In genomic region chr17:82333279-82334171, GRCh38 we compare ENCODE assay signal across 8 cellular contexts.
A peak's percentile ranks its signal among the peaks of the same experiment; 100 is the strongest.
DNase-seq lines count a peak whose midpoint lies in the region; ATAC-seq and TF ChIP-seq lines count a peak whose summit lies in the region.

Gene SECTM1, minus strand, starts transcription at chr17:82333766. Its CDS starts 6,526 bp downstream, at chr17:82327240.

- no peak for ATAC-seq in HG03196 (IDR thresholded peaks at IDR 0.05; ENCODE audit: unreplicated experiment)

- H3K27me3 Mint-ChIP-seq in stimulated activated naive CD8-positive, alpha-beta T cell treated with anti-CD3 and anti-CD28 coated beads, Interleukin-15, Interleukin-2, amounts not matched to agents 100 ng/mL and 50 ng/mL, for 24 hours = peaks cover 5% of the 10 kb centered on the region

- H3K4me3 ChIP-seq in AG04449 (ENCODE audit: low read depth, low read length) (peak within 1 kb of the TSS; percentile 59), astrocyte of the cerebellum (ENCODE audit: low read depth, low read length) (peak within 1 kb of the TSS; percentile 44)

- POLR2A ChIA-PET in AG04449 (lab: Yijun Ruan, JAX) = interaction anchor here (1.4 kb wide), 1 partner anchor 41 kb away, joined by 3 read pairs; no protein-coding TSS in a partner anchor

- peaks cover 31% of the 10 kb centered on the region for H3K4me1 Mint-ChIP-seq in stimulated activated naive CD8-positive, alpha-beta T cell treated with anti-CD3 and anti-CD28 coated beads, Interleukin-15, Interleukin-2, amounts not matched to agents 100 ng/mL and 50 ng/mL, for 24 hours (ENCODE audit: low read depth)

- H3K9me3 Mint-ChIP-seq in stimulated activated naive CD8-positive, alpha-beta T cell treated with anti-CD3 and anti-CD28 coated beads, Interleukin-15, Interleukin-2, amounts not matched to agents 100 ng/mL and 50 ng/mL, for 24 hours = no peaks in the 10 kb centered on the region

- in situ Hi-C loops in astrocyte of the cerebellum (cut with HindIII; ENCODE audit: low sequenced_read_pairs) = no loop called here

- H3K27ac Mint-ChIP-seq in stimulated activated naive CD8-positive, alpha-beta T cell treated with anti-CD3 and anti-CD28 coated beads, Interleukin-15, Interleukin-2, amounts not matched to agents 100 ng/mL and 50 ng/mL, for 24 hours = no peak within 1 kb of the TSS

- peak within 1 kb of the TSS; percentile 79 for H3K4me3 Mint-ChIP-seq in stimulated activated naive CD8-positive, alpha-beta T cell treated with anti-CD3 and anti-CD28 coated beads, Interleukin-15, Interleukin-2, amounts not matched to agents 100 ng/mL and 50 ng/mL, for 24 hours

- DNase-seq in AG04449 (ENCODE audit: low read depth, low spot score) (no peak), astrocyte of the cerebellum (ENCODE audit: low read depth) (no peak), iPS-NIHi11 (ENCODE audit: low spot score) (peak; percentile 68), NCI-H524 treated with DMSO at 0.1 percent for 48 hours (lab: John Stamatoyannopoulos, UW) (no peak), C1 segment of cervical spinal cord (lab: John Stamatoyannopoulos, UW) (no peak)

- no peak for TF ChIP-seq CTCF in AG04449 (IDR thresholded peaks at IDR 0.05; ENCODE audit: insufficient read depth, low read length, missing control alignments)
- TF ChIP-seq CTCF in astrocyte of the cerebellum (IDR thresholded peaks at IDR 0.05; ENCODE audit: low read depth, low read length, missing control alignments) = no peak

- TF ChIP-seq EP300 in Ishikawa (IDR thresholded peaks at IDR 0.05; ENCODE audit: borderline replicate concordance) = no peak

- no peaks in the 10 kb centered on the region for H3K36me3 Mint-ChIP-seq in stimulated activated naive CD8-positive, alpha-beta T cell treated with anti-CD3 and anti-CD28 coated beads, Interleukin-15, Interleukin-2, amounts not matched to agents 100 ng/mL and 50 ng/mL, for 24 hours (ENCODE audit: low read depth)

- CTCF ChIA-PET in AG04449 (lab: Yijun Ruan, JAX) = interaction anchor here (0.9 to 2.7 kb wide), 10 partner anchors 10 to 92 kb away, joined by 3 to 8 read pairs (median 4); partner anchors contain the start of gene CD7

- no peak for TF ChIP-seq RAD21 in Ishikawa (IDR thresholded peaks at IDR 0.05; ENCODE audit: low read depth)

TF ChIP-seq in Ishikawa, 13 proteins besides CTCF, POLR2A, EP300 and RAD21:
- no peak for TF ChIP-seq FOXM1 (IDR thresholded peaks at IDR 0.05; ENCODE audit: borderline replicate concordance, low read depth)
- 0 out of 2 replicates have a peak, but pooled peaks have one; percentile 52 for TF ChIP-seq ZBTB7A (IDR thresholded peaks at IDR 0.05; ENCODE audit: low read depth)
- TF ChIP-seq CREB1 (IDR thresholded peaks at IDR 0.05; ENCODE audit: low read depth) = no peak
- no peak for TF ChIP-seq CEBPB (IDR thresholded peaks at IDR 0.05)
- TF ChIP-seq EGR1 (IDR thresholded peaks at IDR 0.05) = no peak
- TF ChIP-seq NFIC (IDR thresholded peaks at IDR 0.05) = peak; percentile 88
- TF ChIP-seq TEAD4 (IDR thresholded peaks at IDR 0.05) = 0 out of 2 replicates have a peak, but pooled peaks have one; percentile 21
- TF ChIP-seq, protein P1, sequence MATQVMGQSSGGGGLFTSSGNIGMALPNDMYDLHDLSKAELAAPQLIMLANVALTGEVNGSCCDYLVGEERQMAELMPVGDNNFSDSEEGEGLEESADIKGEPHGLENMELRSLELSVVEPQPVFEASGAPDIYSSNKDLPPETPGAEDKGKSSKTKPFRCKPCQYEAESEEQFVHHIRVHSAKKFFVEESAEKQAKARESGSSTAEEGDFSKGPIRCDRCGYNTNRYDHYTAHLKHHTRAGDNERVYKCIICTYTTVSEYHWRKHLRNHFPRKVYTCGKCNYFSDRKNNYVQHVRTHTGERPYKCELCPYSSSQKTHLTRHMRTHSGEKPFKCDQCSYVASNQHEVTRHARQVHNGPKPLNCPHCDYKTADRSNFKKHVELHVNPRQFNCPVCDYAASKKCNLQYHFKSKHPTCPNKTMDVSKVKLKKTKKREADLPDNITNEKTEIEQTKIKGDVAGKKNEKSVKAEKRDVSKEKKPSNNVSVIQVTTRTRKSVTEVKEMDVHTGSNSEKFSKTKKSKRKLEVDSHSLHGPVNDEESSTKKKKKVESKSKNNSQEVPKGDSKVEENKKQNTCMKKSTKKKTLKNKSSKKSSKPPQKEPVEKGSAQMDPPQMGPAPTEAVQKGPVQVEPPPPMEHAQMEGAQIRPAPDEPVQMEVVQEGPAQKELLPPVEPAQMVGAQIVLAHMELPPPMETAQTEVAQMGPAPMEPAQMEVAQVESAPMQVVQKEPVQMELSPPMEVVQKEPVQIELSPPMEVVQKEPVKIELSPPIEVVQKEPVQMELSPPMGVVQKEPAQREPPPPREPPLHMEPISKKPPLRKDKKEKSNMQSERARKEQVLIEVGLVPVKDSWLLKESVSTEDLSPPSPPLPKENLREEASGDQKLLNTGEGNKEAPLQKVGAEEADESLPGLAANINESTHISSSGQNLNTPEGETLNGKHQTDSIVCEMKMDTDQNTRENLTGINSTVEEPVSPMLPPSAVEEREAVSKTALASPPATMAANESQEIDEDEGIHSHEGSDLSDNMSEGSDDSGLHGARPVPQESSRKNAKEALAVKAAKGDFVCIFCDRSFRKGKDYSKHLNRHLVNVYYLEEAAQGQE (IDR thresholded peaks at IDR 0.05; ENCODE audit: low read depth) = no peak
- TF ChIP-seq MAX (IDR thresholded peaks at IDR 0.05) = peak; percentile 31; the same call in 1 of the 2 replicates
- no peak for TF ChIP-seq TAF1 (IDR thresholded peaks at IDR 0.05; ENCODE audit: low read depth)
- TF ChIP-seq TCF12 (IDR thresholded peaks at IDR 0.05; ENCODE audit: low read depth) = peak; percentile 77
- no peak for TF ChIP-seq YY1 (IDR thresholded peaks at IDR 0.05; ENCODE audit: low read depth)
- TF ChIP-seq, protein P2, sequence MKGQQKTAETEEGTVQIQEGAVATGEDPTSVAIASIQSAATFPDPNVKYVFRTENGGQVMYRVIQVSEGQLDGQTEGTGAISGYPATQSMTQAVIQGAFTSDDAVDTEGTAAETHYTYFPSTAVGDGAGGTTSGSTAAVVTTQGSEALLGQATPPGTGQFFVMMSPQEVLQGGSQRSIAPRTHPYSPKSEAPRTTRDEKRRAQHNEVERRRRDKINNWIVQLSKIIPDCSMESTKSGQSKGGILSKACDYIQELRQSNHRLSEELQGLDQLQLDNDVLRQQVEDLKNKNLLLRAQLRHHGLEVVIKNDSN (IDR thresholded peaks at IDR 0.05) = no peak
